In genomic region chr9:97038909-97039781, GRCh38 we compare ENCODE assay signal across 8 cellular contexts. TPM values are rescaled to one million over a fixed set of nuclear protein-coding genes. Genes with fewer than 3 reads are reported as not detected.
DNase-seq lines count a peak whose midpoint lies in the region; ATAC-seq, FAIRE-seq and TF ChIP-seq lines count a peak whose summit lies in the region.

CTSV (minus strand) TSS chr9:97039142; CDS start chr9:97038043, 1,099 bp downstream.

- TF ChIP-seq CTCF in DOHH2 (IDR thresholded peaks at IDR 0.05; ENCODE audit: low read depth, low read length, poor library complexity, severe bottlenecking), result no peak
- no peak for TF ChIP-seq CTCF in omental fat pad (IDR thresholded peaks at IDR 0.05)
- TF ChIP-seq CTCF in suprapubic skin (IDR thresholded peaks at IDR 0.05), result no peak

- H3K27me3 ChIP-seq in DOHH2 (ENCODE audit: control insufficient read depth, low read length) (peaks cover 18% of the 10 kb centered on the region), SJCRH30 (no peaks in the 10 kb centered on the region; the same call in 1 of the 2 replicates), suprapubic skin (peaks cover 23% of the 10 kb centered on the region)

- H3K4me3 ChIP-seq in DOHH2 (ENCODE audit: low read length), result peak within 1 kb of the TSS; percentile 51
- H3K4me3 ChIP-seq in SJCRH30, result peak within 1 kb of the TSS; percentile 57
- peak within 1 kb of the TSS; percentile 60 for H3K4me3 ChIP-seq in suprapubic skin

- TF ChIP-seq POLR2A in H54 (IDR thresholded peaks at IDR 0.05; ENCODE audit: low read depth, low read length) (peak; percentile 54), suprapubic skin (IDR thresholded peaks at IDR 0.05) (no peak)

- H3K4me2 ChIP-seq in DOHH2 (ENCODE audit: low read length), result peak within 1 kb of the TSS; percentile 67

- H3K36me3 ChIP-seq in DOHH2 (ENCODE audit: control insufficient read depth, low read length) (no peaks in the 10 kb centered on the region), SJCRH30 (no peaks in the 10 kb centered on the region; the same call in 1 of the 2 replicates), suprapubic skin (no peaks in the 10 kb centered on the region)

- H4K20me1 ChIP-seq in DOHH2 (ENCODE audit: control insufficient read depth, insufficient read depth, low read depth, low read length), result no peaks in the 10 kb centered on the region

- H3F3A ChIP-seq in DOHH2 (ENCODE audit: control insufficient read depth, insufficient read depth), result no peaks in the 10 kb centered on the region

- H3K9me2 ChIP-seq in DOHH2 (replicated peaks; ENCODE audit: control insufficient read depth, low read length), result no peaks in the 10 kb centered on the region

- DNase-seq in H54 (ENCODE audit: insufficient read length, low spot score) (peak; percentile 100), M059J (ENCODE audit: low read depth) (peak; percentile 83), SJCRH30 (peak; percentile 89 to 94), globus pallidus (ENCODE audit: low spot score) (peak; percentile 81), omental fat pad (ENCODE audit: low spot score) (peak; percentile 63), suprapubic skin (ENCODE audit: low spot score in 2 of 2) (peak; percentile 84 to 88)
- DNase-seq in activated naive CD4-positive, alpha-beta T cell treated with Interleukin-2 at 50 U/mL for 16 hours, result peak; percentile 80

- ATAC-seq in omental fat pad (ENCODE audit: low FRiP score), result peak; percentile 100

- 3% methylated on average over 37 of the region's 60 CpGs for WGBS in suprapubic skin

- H3K4me1 ChIP-seq in DOHH2 (ENCODE audit: control insufficient read depth, low read length), result no peaks in the 10 kb centered on the region
- no peaks in the 10 kb centered on the region for H3K4me1 ChIP-seq in SJCRH30
- peaks cover 22% of the 10 kb centered on the region for H3K4me1 ChIP-seq in suprapubic skin

- no peaks in the 10 kb centered on the region for H3K79me2 ChIP-seq in DOHH2 (ENCODE audit: control insufficient read depth, low read length)

- FAIRE-seq in H54 (lab: Jason Lieb, UNC), result peak; percentile 82

- H3K27ac ChIP-seq in DOHH2 (ENCODE audit: low read depth, low read length) (no peak within 1 kb of the TSS), SJCRH30 (no peak within 1 kb of the TSS), suprapubic skin (no peak within 1 kb of the TSS)

- H3K9me3 ChIP-seq in DOHH2 (ENCODE audit: control insufficient read depth, insufficient read depth, low read length) (no peaks in the 10 kb centered on the region), SJCRH30 (replicated peaks) (no peaks in the 10 kb centered on the region), suprapubic skin (no peaks in the 10 kb centered on the region)

- TF ChIP-seq EP300 in suprapubic skin (IDR thresholded peaks at IDR 0.05), result no peak

RNA-seq across cellular contexts. Expression of gene CTSV, which starts in this region (rescaled TPM):
- total RNA-seq in M059J (2014; rRNA removed; shearing (Covaris generic)), result 3.6 and 11.2 TPM in 2 replicates
- total RNA-seq in SJCRH30 (2014; rRNA removed; shearing (Covaris generic)), result 19.8 and 21.0 TPM in 2 replicates
- total RNA-seq in omental fat pad (under 1 TPM in 2 of 4 donors, not detected in 2; 0.28 to 0.84 TPM), suprapubic skin (100 to 1,000 TPM in 1 of 4 donors, 10 to 100 TPM in 2, 1 to 10 TPM in 1; 8.3 to 147 (median 64.3) TPM)

Comparison
In these comparisons a context has a peak if more than half of its experiments do, and no peak if none do; other contexts are left out.
1. Peak in DNase-seq and ATAC-seq in omental fat pad; RNA of the gene not detected or under 1 TPM.